Comparison of ENCODE assay signal across 18 cellular contexts in genomic region chr3:189826566-189826965, GRCh38.
DNase-seq lines count a peak whose midpoint lies in the region; FAIRE-seq and TF ChIP-seq lines count a peak whose summit lies in the region.
"Had no signal": no experiment of that assay in that cellular context is flagged by ENCODE, and none has a peak within 500 bp of the region (broad histone marks: within the 10 kb centered on the region; RNA-seq: fewer than 3 reads in every experiment).

No MANE protein-coding gene starts in this region.

- H3K9me1 ChIP-seq in keratinocyte (ENCODE audit: control insufficient read depth, extremely low read depth, insufficient read depth, low read length) = no peaks in the 10 kb centered on the region

- peaks cover 75% of the 10 kb centered on the region for H3K79me2 ChIP-seq in keratinocyte (ENCODE audit: control insufficient read depth, insufficient read depth, low read length)

- no peak overlapping the region for H3K4me3 ChIP-seq in keratinocyte (ENCODE audit: control insufficient read depth in 2 of 3, extremely low read depth in 1 of 3, insufficient read depth in 2 of 3, low read depth in 1 of 3, low read length in 3 of 3)
- H3K4me3 ChIP-seq: A549, GM12878 had no signal

- DNase-seq in NCI-H2171 treated with DMSO at 0.1 percent for 48 hours (lab: John Stamatoyannopoulos, UW) (peak; percentile 13), NCI-H2171 (lab: John Stamatoyannopoulos, UW) (no peak), epithelial cell of prostate (ENCODE audit: low read depth, low spot score) (no peak), keratinocyte (ENCODE audit: low read depth, low spot score) (no peak), NCI-H1694 (lab: John Stamatoyannopoulos, UW) (no peak), putamen (ENCODE audit: low spot score) (no peak)
- DNase-seq in central memory CD4-positive, alpha-beta T cell = no peak
- DNase-seq: AML-193; Calu3; CD4-positive, alpha-beta memory T cell; DMS79 treated with DMSO at 0.1 percent for 48 hours; GF-D8; GOT3; H9 had no signal

- no peaks in the 10 kb centered on the region for H3K9me3 ChIP-seq in keratinocyte (ENCODE audit: control insufficient read depth, low read depth, low read length)
- H3K9me3 ChIP-seq: A549 had no signal

- H2AFZ ChIP-seq in keratinocyte (ENCODE audit: control insufficient read depth, low read length) = no peak overlapping the region

- peaks cover 6 to 45% of the 10 kb centered on the region in 2 experiments for H3K36me3 ChIP-seq in keratinocyte (ENCODE audit: control insufficient read depth in 2 of 2, extremely low read depth in 1 of 2, insufficient read depth in 2 of 2, low read length in 2 of 2)

- H3K27me3 ChIP-seq in keratinocyte (ENCODE audit: control insufficient read depth, extremely low read depth, insufficient read depth, low read length) = no peaks in the 10 kb centered on the region

- dilution Hi-C loops in keratinocyte (cut with MboI; ENCODE audit: extremely low pct_ligation_motif_present, low sequenced_read_pairs) = no loop called here

- TF ChIP-seq CTCF in keratinocyte (optimal IDR thresholded peaks at IDR 0.05 in 1 of 3, IDR thresholded peaks at IDR 0.05 in 1 of 3, conservative IDR thresholded peaks at IDR 0.05 in 1 of 3; ENCODE audit: extremely low read depth in 1 of 3, insufficient read depth in 2 of 3, low read length in 3 of 3) = no peak

- no peak overlapping the region for H3K9ac ChIP-seq in keratinocyte (ENCODE audit: control insufficient read depth, extremely low read depth, insufficient read depth, low read length)

- H4K20me1 ChIP-seq in keratinocyte (ENCODE audit: control insufficient read depth, extremely low read depth, insufficient read depth, low read length) = no peaks in the 10 kb centered on the region

- peak overlapping the region; percentile 46 for H3K4me2 ChIP-seq in keratinocyte (ENCODE audit: control insufficient read depth, extremely low read depth, insufficient read depth, low read depth, low read length)
- H3K4me2 ChIP-seq: A549 had no signal

- H3K27ac ChIP-seq in epithelial cell of prostate (peak overlapping the region; percentile 97), keratinocyte (ENCODE audit: control insufficient read depth, insufficient read depth, low read length) (peak overlapping the region; percentile 93)
- H3K27ac ChIP-seq: 22Rv1 had no signal

- FAIRE-seq in keratinocyte (lab: Jason Lieb, UNC) = peak; percentile 65
- FAIRE-seq: A549, GM12878, HepG2 had no signal

- peaks cover 78% of the 10 kb centered on the region for H3K4me1 ChIP-seq in keratinocyte (ENCODE audit: control insufficient read depth, extremely low read depth, insufficient read depth, low read length)
